Comparison of ENCODE assay signal across 1 cellular context in the genomic region with DNA sequence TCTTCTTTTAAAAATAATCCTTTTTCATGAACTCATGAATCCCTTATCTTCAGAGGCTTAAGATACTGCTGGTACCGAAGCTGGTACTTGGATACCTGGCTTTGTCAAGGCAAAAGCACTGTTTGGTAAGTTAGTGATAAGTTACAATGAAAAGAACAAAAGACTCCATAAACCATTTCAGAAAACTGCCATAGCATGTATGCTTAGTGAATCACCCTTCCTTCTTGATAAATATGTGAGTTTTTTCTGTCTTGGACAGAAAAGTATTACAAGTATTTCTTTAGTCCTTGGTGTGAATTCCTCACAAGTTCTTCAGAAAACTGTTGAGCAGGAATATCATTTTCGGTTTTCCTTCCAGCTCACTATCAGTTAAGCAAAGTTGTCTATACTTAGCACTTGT.
TF ChIP-seq lines count a peak whose summit lies in the region.

No MANE protein-coding gene starts in this region.

TF ChIP-seq in endothelial cell of umbilical vein, 7 proteins besides CTCF, POLR2A, EP300 and RAD21 (continued from another document):
- TF ChIP-seq JUN (IDR thresholded peaks at IDR 0.05; ENCODE audit: borderline replicate concordance, insufficient read depth, insufficient read length, low read depth) = peak; percentile 61
- TF ChIP-seq FOS (IDR thresholded peaks at IDR 0.05; ENCODE audit: borderline replicate concordance, insufficient read depth, low read length) = peak; percentile 84
